Comparison of ENCODE assay signal across 9 cellular contexts in the genomic region with DNA sequence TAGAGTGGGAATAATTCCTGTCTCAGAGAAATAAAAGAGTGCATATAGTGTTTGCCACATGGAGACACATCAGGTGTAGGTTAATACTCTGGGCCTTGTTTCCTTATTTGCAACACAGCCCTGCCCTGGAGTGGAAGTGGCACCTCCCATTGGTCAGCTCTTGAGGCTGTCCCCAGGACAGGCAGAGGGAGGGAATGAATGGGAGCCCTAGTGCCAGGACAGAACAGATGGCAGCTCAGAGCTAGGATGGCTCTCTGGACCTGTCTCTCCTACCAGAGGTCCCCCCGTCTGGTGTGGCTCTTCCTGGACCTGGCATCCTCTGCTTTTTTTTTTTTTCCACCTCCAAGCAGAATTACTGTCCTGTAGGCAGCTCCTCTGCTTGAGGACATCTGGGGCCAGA. TPM values are rescaled to one million over a fixed set of nuclear protein-coding genes. Genes with fewer than 3 reads are reported as not detected.
DNase-seq lines count a peak whose midpoint lies in the region; ATAC-seq, FAIRE-seq and TF ChIP-seq lines count a peak whose summit lies in the region.
"Had no signal": no experiment of that assay in that cellular context is flagged by ENCODE, and none has a peak within 500 bp of the region (broad histone marks: within the 10 kb centered on the region; RNA-seq: fewer than 3 reads in every experiment).

No MANE protein-coding gene starts in this region.

- H2AFZ ChIP-seq in mesenchymal stem cell (ENCODE audit: low read depth, low read length), result no peak overlapping the region

- H3K4me1 ChIP-seq in mesenchymal stem cell (ENCODE audit: control insufficient read depth, insufficient read depth, low read depth, low read length), result peaks cover 34% of the 10 kb centered on the region

- peak overlapping the region in 1 of 2 experiments; percentile 23 for H2BK12ac ChIP-seq in mesenchymal stem cell (ENCODE audit: low read length in 2 of 2)

- peak overlapping the region in 1 of 2 experiments; percentile 89 for H3K4me3 ChIP-seq in mesenchymal stem cell (ENCODE audit: insufficient read depth in 1 of 2, low read depth in 1 of 2, low read length in 2 of 2)

- H3K27ac ChIP-seq in mesenchymal stem cell (ENCODE audit: low read length, poor library complexity, severe bottlenecking), result peak overlapping the region; percentile 63

- FAIRE-seq in H54 (lab: Jason Lieb, UNC), result no peak

- peak overlapping the region; percentile 46 for H4K91ac ChIP-seq in mesenchymal stem cell (ENCODE audit: low read length)

- no peak overlapping the region for H2BK5ac ChIP-seq in mesenchymal stem cell (ENCODE audit: low read depth, low read length, poor library complexity, severe bottlenecking)

- H3K18ac ChIP-seq in mesenchymal stem cell (ENCODE audit: low read depth in 1 of 2, low read length in 2 of 2), result no peak overlapping the region

- TF ChIP-seq POLR2A in H54 (IDR thresholded peaks at IDR 0.05; ENCODE audit: low read depth, low read length), result no peak

- no peaks in the 10 kb centered on the region for H3K36me3 ChIP-seq in mesenchymal stem cell (ENCODE audit: control insufficient read depth in 1 of 2, insufficient read depth in 2 of 2, low read depth in 1 of 2, low read length in 2 of 2)

- no peak overlapping the region for H2BK15ac ChIP-seq in mesenchymal stem cell (ENCODE audit: low read depth, poor library complexity, severe bottlenecking)

- H3K9me3 ChIP-seq in mesenchymal stem cell (ENCODE audit: control insufficient read depth, low read length), result no peaks in the 10 kb centered on the region

- no peak overlapping the region for H3K27ac Mint-ChIP-seq in activated naive CD4-positive, alpha-beta T cell treated with anti-CD3 and anti-CD28 coated beads, Interleukin-2, amount 50 U/mL, for 24 hours
- H3K27ac Mint-ChIP-seq in central memory CD8-positive, alpha-beta T cell (ENCODE audit: low read depth), result no peak overlapping the region
- H3K27ac Mint-ChIP-seq in type B pancreatic cell, result peak overlapping the region; percentile 93

- TF ChIP-seq CTCF in type B pancreatic cell (conservative IDR thresholded peaks at IDR 0.05), result no peak

- peak overlapping the region in 1 of 2 experiments; percentile 3 for H3K4ac ChIP-seq in mesenchymal stem cell (ENCODE audit: low read depth in 1 of 2, low read length in 2 of 2)

- H3K4me1 Mint-ChIP-seq in activated naive CD4-positive, alpha-beta T cell treated with anti-CD3 and anti-CD28 coated beads, Interleukin-2, amount 50 U/mL, for 24 hours, result peaks cover 23% of the 10 kb centered on the region
- H3K4me1 Mint-ChIP-seq in central memory CD8-positive, alpha-beta T cell, result peaks cover 18% of the 10 kb centered on the region
- peaks cover 41% of the 10 kb centered on the region for H3K4me1 Mint-ChIP-seq in type B pancreatic cell (ENCODE audit: unreplicated experiment)

- H3K9me3 Mint-ChIP-seq in activated naive CD4-positive, alpha-beta T cell treated with anti-CD3 and anti-CD28 coated beads, Interleukin-2, amount 50 U/mL, for 24 hours, result no peaks in the 10 kb centered on the region
- no peaks in the 10 kb centered on the region for H3K9me3 Mint-ChIP-seq in central memory CD8-positive, alpha-beta T cell
- H3K9me3 Mint-ChIP-seq in type B pancreatic cell, result no peaks in the 10 kb centered on the region

- H3K14ac ChIP-seq in mesenchymal stem cell (ENCODE audit: low read length in 2 of 2), result no peak overlapping the region

- no peak for DNase-seq in activated naive CD4-positive, alpha-beta T cell treated with anti-CD3 and anti-CD28 coated beads, Interleukin-2, amount 50 U/mL, for 16 hours
- no peak for DNase-seq in central memory CD8-positive, alpha-beta T cell (ENCODE audit: low spot score in 2 of 2)
- DNase-seq in mesenchymal stem cell (no peak), type B pancreatic cell (ENCODE audit: extremely low spot score, unreplicated experiment) (no peak), H54 (ENCODE audit: insufficient read length, low spot score) (no peak)
- DNase-seq: DMS53 had no signal

- ATAC-seq in central memory CD8-positive, alpha-beta T cell (replicated peaks; ENCODE audit: extremely low read depth, poor library complexity, severe bottlenecking), result no peak
- ATAC-seq in activated CD4-positive, CD25-positive, alpha-beta regulatory T cell treated with anti-CD3 and anti-CD28 coated beads, Interleukin-2, amount 50 U/mL, for 24 hours, result no peak
- ATAC-seq in HG03520 (IDR thresholded peaks at IDR 0.05; ENCODE audit: unreplicated experiment), result no peak

- no peaks in the 10 kb centered on the region for H3K36me3 Mint-ChIP-seq in activated naive CD4-positive, alpha-beta T cell treated with anti-CD3 and anti-CD28 coated beads, Interleukin-2, amount 50 U/mL, for 24 hours
- H3K36me3 Mint-ChIP-seq in central memory CD8-positive, alpha-beta T cell (ENCODE audit: insufficient read depth), result peaks cover 5% of the 10 kb centered on the region
- H3K36me3 Mint-ChIP-seq in type B pancreatic cell, result no peaks in the 10 kb centered on the region

- 67% methylated on average over 1 of the region's 1 CpG for WGBS in mesenchymal stem cell

- H3K27me3 Mint-ChIP-seq in activated naive CD4-positive, alpha-beta T cell treated with anti-CD3 and anti-CD28 coated beads, Interleukin-2, amount 50 U/mL, for 24 hours, result no peaks in the 10 kb centered on the region
- no peaks in the 10 kb centered on the region for H3K27me3 Mint-ChIP-seq in central memory CD8-positive, alpha-beta T cell
- no peaks in the 10 kb centered on the region for H3K27me3 Mint-ChIP-seq in type B pancreatic cell

- peak overlapping the region; percentile 89 for H3K9ac ChIP-seq in mesenchymal stem cell (ENCODE audit: low read length)

- H3K79me1 ChIP-seq in mesenchymal stem cell (replicated peaks; ENCODE audit: low read length, poor library complexity, severe bottlenecking), result peaks cover 16% of the 10 kb centered on the region

- no peak overlapping the region for H2BK120ac ChIP-seq in mesenchymal stem cell (ENCODE audit: low read depth, low read length)

- H3K27me3 ChIP-seq in mesenchymal stem cell (ENCODE audit: control insufficient read depth in 1 of 2, insufficient read depth in 1 of 2, low read length in 2 of 2), result no peaks in the 10 kb centered on the region

- peak overlapping the region; percentile 20 for H4K8ac ChIP-seq in mesenchymal stem cell (ENCODE audit: low read length)

- no peak overlapping the region for H3K23ac ChIP-seq in mesenchymal stem cell (ENCODE audit: low read length in 2 of 2)

- H3K4me3 Mint-ChIP-seq in activated naive CD4-positive, alpha-beta T cell treated with anti-CD3 and anti-CD28 coated beads, Interleukin-2, amount 50 U/mL, for 24 hours, result peak overlapping the region; percentile 78
- H3K4me3 Mint-ChIP-seq in central memory CD8-positive, alpha-beta T cell, result peak overlapping the region; percentile 46
- peak overlapping the region; percentile 91 for H3K4me3 Mint-ChIP-seq in type B pancreatic cell

- peak overlapping the region; percentile 8 for H3K4me2 ChIP-seq in mesenchymal stem cell (ENCODE audit: low read length, poor library complexity, severe bottlenecking)

- H2AK5ac ChIP-seq in mesenchymal stem cell (ENCODE audit: low read length, severe bottlenecking), result no peak overlapping the region

RNA-seq across cellular contexts. Expression of gene LIMK2, which starts 35.6 kb away (rescaled TPM):
- 20.1 TPM for polyA plus RNA-seq in mesenchymal stem cell (2013, experiment 1 of 2)
- 17.1 TPM for polyA plus RNA-seq in mesenchymal stem cell (2013, experiment 2 of 2)
- total RNA-seq in type B pancreatic cell (ENCODE audit: low replicate concordance), result 46.6 and 127 TPM in 2 replicates

RNA-seq across cellular contexts. Expression of gene PIK3IP1, which starts 44.6 kb away (rescaled TPM):
- 28.6 TPM for polyA plus RNA-seq in mesenchymal stem cell (2013, experiment 1 of 2)
- polyA plus RNA-seq in mesenchymal stem cell (2013, experiment 2 of 2), result 29.9 TPM
- total RNA-seq in type B pancreatic cell (ENCODE audit: low replicate concordance), result 21.0 and 36.8 TPM in 2 replicates
